29 cellular contexts compared by ENCODE assay signal in the genomic region with DNA sequence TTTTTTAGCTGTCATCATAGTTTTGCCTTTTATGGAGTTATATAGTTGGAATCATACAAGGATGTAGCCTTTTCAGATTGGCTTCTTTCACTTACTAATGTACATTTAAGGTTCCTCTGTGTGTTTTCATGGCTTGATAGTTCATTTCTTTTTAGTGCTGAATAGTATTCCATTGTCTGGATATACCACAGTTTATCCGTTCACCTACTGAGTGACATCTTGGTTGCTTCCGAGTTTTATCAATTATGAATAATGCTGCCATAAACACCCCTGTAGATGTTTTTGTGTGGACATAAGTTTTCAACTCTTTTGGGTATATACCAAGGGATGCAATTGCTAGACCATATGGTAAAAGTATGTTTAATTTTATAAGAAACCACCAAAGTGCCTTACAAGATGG.
"Had no signal": no experiment of that assay in that cellular context is flagged by ENCODE, and none has a peak within 500 bp of the region (broad histone marks: within the 10 kb centered on the region; RNA-seq: fewer than 3 reads in every experiment).

No MANE protein-coding gene starts in this region.

- H3K4me1 Mint-ChIP-seq: stimulated activated memory B cell treated with anti-CD40 and anti-IgM and Interleukin-4, amounts not matched to agents 10 μg/mL and 1 μg/mL and 100 μg/mL, for 72 hours; stimulated activated naive B cell treated with anti-CD40 and anti-IgM and Interleukin-4, amounts not matched to agents 10 μg/mL and 1 μg/mL and 100 μg/mL, for 72 hours had no signal

- H3K9me3 ChIP-seq: suprapubic skin, testis, thoracic aorta, thyroid gland, transverse colon, upper lobe of right lung, uterus, vagina had no signal

- ATAC-seq: stimulated activated effector memory CD8-positive, alpha-beta T cell treated with anti-CD3 and anti-CD28 coated beads, Interleukin-12 subunit alpha, Interleukin-12 subunit beta, amount 100 ng/mL, for 72 hours; stimulated activated memory B cell treated with anti-CD40 and anti-IgM and Interleukin-4, amounts not matched to agents 10 μg/mL and 1 μg/mL and 100 μg/mL, for 72 hours; stimulated activated naive B cell treated with anti-CD40 and anti-IgM and Interleukin-4, amounts not matched to agents 10 μg/mL and 1 μg/mL and 100 μg/mL, for 72 hours; stimulated activated naive CD8-positive, alpha-beta T cell treated with anti-CD3 and anti-CD28 coated beads, Interleukin-15, amount 100 ng/mL, for 72 hours; stimulated activated naive CD8-positive, alpha-beta T cell treated with anti-CD3 and anti-CD28 coated beads, Interleukin-15, Interleukin-2, amounts not matched to agents 100 U/mL and 50 U/mL, for 24 hours; upper lobe of right lung had no signal

- H3K27ac ChIP-seq: stomach, suprapubic skin, testis, thoracic aorta, thyroid gland, tibial artery, tibial nerve, transverse colon, upper lobe of left lung, upper lobe of right lung, uterus, vagina had no signal

- H3K36me3 ChIP-seq: stomach, suprapubic skin, thoracic aorta, thyroid gland, tibial artery, tibial nerve, transverse colon, upper lobe of left lung, upper lobe of right lung, uterus, vagina had no signal

- H3K27me3 Mint-ChIP-seq: stimulated activated memory B cell treated with anti-CD40 and anti-IgM and Interleukin-4, amounts not matched to agents 10 μg/mL and 1 μg/mL and 100 μg/mL, for 72 hours; stimulated activated naive B cell treated with anti-CD40 and anti-IgM and Interleukin-4, amounts not matched to agents 10 μg/mL and 1 μg/mL and 100 μg/mL, for 72 hours; stimulated activated naive CD8-positive, alpha-beta T cell treated with anti-CD3 and anti-CD28 coated beads, Interleukin-15, amount 100 ng/mL, for 72 hours; stimulated activated naive CD8-positive, alpha-beta T cell treated with anti-CD3 and anti-CD28 coated beads, Interleukin-15, Interleukin-2, amounts not matched to agents 100 ng/mL and 50 ng/mL, for 24 hours; type B pancreatic cell had no signal

- H3K27me3 ChIP-seq: stomach, suprapubic skin, testis, thyroid gland, tibial artery, tibial nerve, transverse colon, upper lobe of left lung, upper lobe of right lung, uterus, vagina had no signal

- H3K4me1 ChIP-seq: stomach, suprapubic skin, testis, thyroid gland, tibial artery, tibial nerve, transverse colon, upper lobe of left lung, upper lobe of right lung, uterus, vagina had no signal

- H3K4me3 ChIP-seq: stomach, suprapubic skin, testis, thoracic aorta, thyroid gland, tibial artery, tibial nerve, transverse colon, upper lobe of left lung, upper lobe of right lung, uterus, vagina had no signal

- H3K4me3 Mint-ChIP-seq: stimulated activated effector memory CD8-positive, alpha-beta T cell treated with anti-CD3 and anti-CD28 coated beads, Interleukin-12 subunit alpha, Interleukin-12 subunit beta, amount 100 ng/mL, for 72 hours; stimulated activated memory B cell treated with anti-CD40 and anti-IgM and Interleukin-4, amounts not matched to agents 10 μg/mL and 1 μg/mL and 100 μg/mL, for 72 hours; stimulated activated naive B cell treated with anti-CD40 and anti-IgM and Interleukin-4, amounts not matched to agents 10 μg/mL and 1 μg/mL and 100 μg/mL, for 72 hours; stimulated activated naive CD8-positive, alpha-beta T cell treated with anti-CD3 and anti-CD28 coated beads, Interleukin-15, amount 100 ng/mL, for 72 hours; stimulated activated naive CD8-positive, alpha-beta T cell treated with anti-CD3 and anti-CD28 coated beads, Interleukin-15, Interleukin-2, amounts not matched to agents 100 ng/mL and 50 ng/mL, for 24 hours; type B pancreatic cell had no signal

- FAIRE-seq: urothelium cell line had no signal

- H3K36me3 Mint-ChIP-seq: type B pancreatic cell had no signal

- DNase-seq: stimulated activated CD4-positive, alpha-beta T cell treated with anti-CD3 and anti-CD28 coated beads, Interleukin-2, amount 100 ng/mL, for 48 hours; stimulated activated CD4-positive, alpha-beta T cell treated with anti-CD3 and anti-CD28 coated beads, Interleukin-4, amount 100 ng/mL, for 1 hour; stimulated activated CD4-positive, alpha-beta T cell treated with anti-CD3 and anti-CD28 coated beads, Interleukin-4, amount 100 ng/mL, for 24 hours; stimulated activated CD4-positive, alpha-beta T cell treated with anti-CD3 and anti-CD28 coated beads, Interleukin-4, amount 100 ng/mL, for 4 hours; stimulated activated CD8-positive, alpha-beta memory T cell treated with anti-CD3 and anti-CD28 coated beads, Interleukin-4, amount 100 ng/mL, for 48 hours; stimulated activated naive B cell treated with anti-CD40 and anti-IgM and Interleukin-4, amounts not matched to agents 10 μg/mL and 1 μg/mL and 100 μg/mL, for 72 hours; stimulated activated naive CD4-positive, alpha-beta T cell; stimulated activated naive CD4-positive, alpha-beta T cell treated with Interleukin-2 at 50 U/mL for 16 hours; stimulated activated naive CD8-positive, alpha-beta T cell treated with anti-CD3 and anti-CD28 coated beads, Interleukin-15, amount 100 ng/mL, for 72 hours; stimulated activated naive CD8-positive, alpha-beta T cell treated with anti-CD3 and anti-CD28 coated beads, Interleukin-15, Interleukin-2, amounts not matched to agents 100 U/mL and 50 U/mL, for 24 hours; stomach; substantia nigra; testis; thyroid gland; tibial artery; transverse colon; trophoblast cell; upper lobe of left lung; upper lobe of right lung; uterus had no signal

- H3K27ac Mint-ChIP-seq: stimulated activated effector memory CD8-positive, alpha-beta T cell treated with anti-CD3 and anti-CD28 coated beads, Interleukin-12 subunit alpha, Interleukin-12 subunit beta, amount 100 ng/mL, for 72 hours; stimulated activated memory B cell treated with anti-CD40 and anti-IgM and Interleukin-4, amounts not matched to agents 10 μg/mL and 1 μg/mL and 100 μg/mL, for 72 hours; stimulated activated naive B cell treated with anti-CD40 and anti-IgM and Interleukin-4, amounts not matched to agents 10 μg/mL and 1 μg/mL and 100 μg/mL, for 72 hours; stimulated activated naive CD8-positive, alpha-beta T cell treated with anti-CD3 and anti-CD28 coated beads, Interleukin-15, amount 100 ng/mL, for 72 hours; stimulated activated naive CD8-positive, alpha-beta T cell treated with anti-CD3 and anti-CD28 coated beads, Interleukin-15, Interleukin-2, amounts not matched to agents 100 ng/mL and 50 ng/mL, for 24 hours; type B pancreatic cell had no signal
